ENCODE assay signal across 8 cellular contexts in the genomic region with DNA sequence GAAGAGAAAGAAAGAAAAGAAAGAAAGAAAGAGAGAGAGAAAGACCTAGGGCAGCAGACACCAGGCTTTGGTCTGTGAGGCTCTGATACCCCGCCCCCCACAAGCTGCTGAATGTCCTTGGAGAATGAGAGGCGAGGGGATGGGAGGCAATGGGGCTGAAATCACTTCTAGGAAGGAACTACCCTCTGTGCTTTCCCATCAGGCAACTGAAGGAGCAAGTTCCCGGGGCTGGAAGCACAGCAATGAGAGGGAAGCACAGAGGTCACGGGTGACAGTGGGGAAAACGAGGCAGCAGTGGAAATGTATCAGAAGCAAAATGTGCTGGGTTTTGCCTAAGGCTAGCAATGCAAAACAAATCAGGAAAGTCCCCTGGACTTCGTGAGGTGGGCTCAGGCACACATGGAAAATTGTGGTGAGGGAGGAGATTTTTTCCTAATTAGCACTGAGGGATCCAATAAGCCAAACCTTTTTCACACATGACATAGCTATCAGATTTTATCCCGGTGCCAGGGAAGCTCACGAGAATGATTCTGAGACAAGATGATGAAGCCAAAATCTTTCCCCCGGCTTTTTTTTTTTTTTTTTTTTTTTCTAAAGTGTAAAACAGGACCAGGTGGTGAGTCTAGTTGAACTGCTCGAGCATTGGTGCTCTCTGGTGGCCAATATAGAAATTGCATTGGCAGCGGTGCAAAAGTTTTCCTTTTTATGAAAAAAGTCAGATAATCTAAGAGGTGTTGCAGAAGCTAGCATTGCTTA. TPM values are rescaled to one million over a fixed set of nuclear protein-coding genes. Genes with fewer than 3 reads are reported as not detected.
DNase-seq lines count a peak whose midpoint lies in the region; ATAC-seq, FAIRE-seq and TF ChIP-seq lines count a peak whose summit lies in the region.

No MANE protein-coding gene starts in this region.

- ATAC-seq in HG02759 (IDR thresholded peaks at IDR 0.05; ENCODE audit: unreplicated experiment) = no peak

- H3K9me3 ChIP-seq in kidney (ENCODE audit: control insufficient read depth in 1 of 2, low read length in 2 of 2) = no peaks in the 10 kb centered on the region

- FAIRE-seq in kidney (lab: Jason Lieb, UNC) = no peak

- H3K36me3 ChIP-seq in kidney (ENCODE audit: control insufficient read depth in 1 of 2, insufficient read depth in 2 of 2, low read length in 2 of 2) = no peaks in the 10 kb centered on the region

- H3K4me3 ChIP-seq in WI38 (ENCODE audit: low read depth, low read length) (no peak overlapping the region), cardiac fibroblast (replicated peaks in 1 of 2; ENCODE audit: low read depth in 2 of 2, low read length in 2 of 2) (no peak overlapping the region), kidney (ENCODE audit: low read length in 2 of 2) (no peak overlapping the region)

- H3K27ac ChIP-seq in kidney (ENCODE audit: low read depth in 2 of 2, low read length in 2 of 2) = no peak overlapping the region

- peak; percentile 70 for TF ChIP-seq CTCF in WI38 (IDR thresholded peaks at IDR 0.05; ENCODE audit: low read depth, low read length)
- TF ChIP-seq CTCF in cardiac fibroblast (IDR thresholded peaks at IDR 0.05; ENCODE audit: low read depth, low read length) = peak; percentile 83
- TF ChIP-seq CTCF in kidney (IDR thresholded peaks at IDR 0.05; ENCODE audit: borderline replicate concordance, extremely low read depth, insufficient read depth) = peak; percentile 93

- H3K9ac ChIP-seq in kidney (ENCODE audit: low read length in 2 of 2) = no peak overlapping the region

- DNase-seq in NCI-H526 (lab: John Stamatoyannopoulos, UW) (peak; percentile 17 to 77), NCI-H526 treated with DMSO at 0.1 percent for 48 hours (lab: John Stamatoyannopoulos, UW) (no peak), NCI-H1694 treated with DMSO at 0.1 percent for 48 hours (lab: John Stamatoyannopoulos, UW) (peak; percentile 56), cardiac fibroblast (ENCODE audit: low read depth in 2 of 2) (peak; percentile 81), kidney (no peak)
- peak; percentile 74 to 76 for DNase-seq in stimulated activated CD4-positive, alpha-beta T cell treated with anti-CD3 and anti-CD28 coated beads, Interleukin-2, amount 100 ng/mL, for 24 hours

- intact Hi-C loops in kidney (cut with DNase I) = loop anchor here (2.0 kb wide), 1 partner anchor 248 kb away; no protein-coding TSS in a partner anchor

- peaks cover 0 to 4% of the 10 kb centered on the region in 2 donors for H3K4me1 ChIP-seq in kidney (ENCODE audit: control insufficient read depth in 1 of 2, insufficient read depth in 1 of 2, low read depth in 1 of 2, low read length in 2 of 2)

RNA-seq across cellular contexts. Expression of gene ARFGEF2, which starts 16.8 kb away (rescaled TPM):
- 36.9 TPM for total RNA-seq in kidney
- 7.4 TPM for polyA plus RNA-seq in kidney (ENCODE audit: insufficient read depth, low read depth, low replicate concordance)

Comparison
In these comparisons a context has a peak if more than half of its experiments do, and no peak if none do; other contexts are left out.
1. DNase-seq: peak in NCI-H526 (2 of 2), NCI-H1694 treated with DMSO at 0.1 percent for 48 hours (single experiment), cardiac fibroblast (2 of 2) and stimulated activated CD4-positive, alpha-beta T cell treated with anti-CD3 and anti-CD28 coated beads, Interleukin-2, amount 100 ng/mL, for 24 hours (2 of 2); none in NCI-H526 treated with DMSO at 0.1 percent for 48 hours (single experiment) and kidney (single experiment).
2. Peak in every context shown above with its lines, with median percentiles within 50 percentile points of each other: CTCF ChIP-seq.